In the genomic region with DNA sequence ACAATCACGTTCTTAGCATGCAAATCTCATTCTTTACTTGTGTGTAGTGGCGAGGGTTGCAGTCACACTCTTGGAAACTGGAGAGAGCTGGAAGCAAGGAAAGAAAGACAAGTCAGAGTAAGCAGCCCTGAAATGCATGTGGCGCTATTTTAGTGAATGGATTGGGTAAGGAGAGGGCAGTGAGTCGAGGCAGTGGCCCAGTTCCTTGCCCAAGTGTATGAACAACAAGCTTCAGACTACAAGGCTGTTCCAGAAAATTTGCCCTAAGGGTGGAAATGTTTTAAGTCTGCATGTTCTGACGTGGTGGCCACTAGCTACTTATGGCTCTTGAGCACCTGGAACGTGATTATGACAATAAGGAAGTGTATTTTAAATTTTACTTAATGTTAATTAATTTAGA, we compare ENCODE assay signal across 27 cellular contexts. TPM values are rescaled to one million over a fixed set of nuclear protein-coding genes. Genes with fewer than 3 reads are reported as not detected.
"Had no signal": no experiment of that assay in that cellular context is flagged by ENCODE, and none has a peak within 500 bp of the region (broad histone marks: within the 10 kb centered on the region; RNA-seq: fewer than 3 reads in every experiment).

No MANE protein-coding gene starts in this region.

- H3K27me3 ChIP-seq: adrenal gland, ascending aorta, brain microvascular endothelial cell, dorsolateral prefrontal cortex, gastrocnemius medialis, heart left ventricle, right atrium auricular region, transverse colon, vagina had no signal

- H3K4me1 ChIP-seq: adrenal gland, prostate gland, stomach, transverse colon had no signal

- H3K9me3 ChIP-seq: adrenal gland, gastrocnemius medialis, heart left ventricle, lower lobe of right lung, prostate gland, right atrium auricular region, stomach, transverse colon, vagina had no signal

- H3K27ac ChIP-seq: adrenal gland, brain microvascular endothelial cell, dorsolateral prefrontal cortex, heart left ventricle, lower lobe of right lung, prostate gland, right atrium auricular region, stomach, transverse colon, vagina had no signal

- H3K4me3 ChIP-seq: adrenal gland, ascending aorta, dorsolateral prefrontal cortex, gastrocnemius medialis, heart left ventricle, lower lobe of right lung, prostate gland, right atrium auricular region, stomach, transverse colon, vagina had no signal

- H3K36me3 ChIP-seq: adrenal gland, ascending aorta, brain microvascular endothelial cell, gastrocnemius medialis, heart left ventricle, lower lobe of right lung, prostate gland, right atrium auricular region, stomach, transverse colon, vagina had no signal

- H3K36me3 Mint-ChIP-seq: activated naive CD8-positive, alpha-beta T cell; naive thymus-derived CD8-positive, alpha-beta T cell; stimulated activated effector memory CD8-positive, alpha-beta T cell treated with anti-CD3 and anti-CD28 coated beads, Interleukin-12 subunit alpha, Interleukin-12 subunit beta, amount 100 ng/mL, for 72 hours; WTC11 had no signal

- H3K27ac Mint-ChIP-seq: activated naive CD8-positive, alpha-beta T cell; activated T-cell treated with anti-CD3 and anti-CD28 coated beads, Interleukin-2, amount 50 U/mL, for 24 hours; activated T-helper 17 cell treated with anti-CD3 and anti-CD28 coated beads, Interleukin-2, amount 50 U/mL, for 72 hours; naive thymus-derived CD8-positive, alpha-beta T cell; stimulated activated effector memory CD8-positive, alpha-beta T cell treated with anti-CD3 and anti-CD28 coated beads, Interleukin-12 subunit alpha, Interleukin-12 subunit beta, amount 100 ng/mL, for 72 hours; T-helper 1 cell treated with Interleukin-12 subunit alpha and Interleukin-12 subunit beta and Interleukin-4 antibody, amounts not matched to agents 30 μg/mL and 1 μg/mL, for 36 hours; WTC11 had no signal

- H3K4me1 Mint-ChIP-seq: activated T-helper 17 cell treated with anti-CD3 and anti-CD28 coated beads, Interleukin-2, amount 50 U/mL, for 72 hours; central memory CD8-positive, alpha-beta T cell; stimulated activated effector memory CD8-positive, alpha-beta T cell treated with anti-CD3 and anti-CD28 coated beads, Interleukin-12 subunit alpha, Interleukin-12 subunit beta, amount 100 ng/mL, for 72 hours had no signal

- DNase-seq: activated CD4-positive, alpha-beta T cell treated with anti-CD3 and anti-CD28 coated beads, Interleukin-2, amount 50 U/mL, for 4 hours; activated CD8-positive, alpha-beta memory T cell treated with anti-CD3 and anti-CD28 coated beads for 24 hours; activated CD8-positive, alpha-beta memory T cell treated with anti-CD3 and anti-CD28 coated beads, Interleukin-2, amount 50 U/mL, for 4 hours; activated naive CD4-positive, alpha-beta T cell; activated T-cell treated with anti-CD3 and anti-CD28 coated beads, Interleukin-2, amount 50 U/mL, for 24 hours; adrenal gland; brain microvascular endothelial cell; dorsolateral prefrontal cortex; gastrocnemius medialis; heart left ventricle; left colon; lower lobe of right lung; naive thymus-derived CD8-positive, alpha-beta T cell; stimulated activated CD4-positive, alpha-beta T cell treated with anti-CD3 and anti-CD28 coated beads, Interleukin-12 subunit alpha, Interleukin-12 subunit beta, amount 100 ng/mL, for 4 hours; stomach; T1000; transverse colon had no signal

- H3K27me3 Mint-ChIP-seq: central memory CD8-positive, alpha-beta T cell had no signal

- H3K4me3 Mint-ChIP-seq: activated naive CD8-positive, alpha-beta T cell; activated T-cell treated with anti-CD3 and anti-CD28 coated beads, Interleukin-2, amount 50 U/mL, for 24 hours; activated T-helper 17 cell treated with anti-CD3 and anti-CD28 coated beads, Interleukin-2, amount 50 U/mL, for 72 hours; central memory CD8-positive, alpha-beta T cell; naive thymus-derived CD8-positive, alpha-beta T cell; stimulated activated effector memory CD8-positive, alpha-beta T cell treated with anti-CD3 and anti-CD28 coated beads, Interleukin-12 subunit alpha, Interleukin-12 subunit beta, amount 100 ng/mL, for 72 hours; T-helper 1 cell treated with Interleukin-12 subunit alpha and Interleukin-12 subunit beta and Interleukin-4 antibody, amounts not matched to agents 30 μg/mL and 1 μg/mL, for 36 hours; WTC11 had no signal

- H3K9me3 Mint-ChIP-seq: activated T-cell treated with anti-CD3 and anti-CD28 coated beads, Interleukin-2, amount 50 U/mL, for 24 hours; activated T-helper 17 cell treated with anti-CD3 and anti-CD28 coated beads, Interleukin-2, amount 50 U/mL, for 72 hours; central memory CD8-positive, alpha-beta T cell; T-helper 1 cell treated with Interleukin-12 subunit alpha and Interleukin-12 subunit beta and Interleukin-4 antibody, amounts not matched to agents 30 μg/mL and 1 μg/mL, for 36 hours had no signal

RNA-seq across cellular contexts. Expression of a gene that starts 59.4 kb away (rescaled TPM):
- total RNA-seq: naive thymus-derived CD8-positive, alpha-beta T cell had no signal
